12 cellular contexts compared by ENCODE assay signal in genomic region chr3:193851941-193852674, GRCh38.
DNase-seq lines count a peak whose midpoint lies in the region; ATAC-seq, FAIRE-seq and TF ChIP-seq lines count a peak whose summit lies in the region.
"Had no signal": no experiment of that assay in that cellular context is flagged by ENCODE, and none has a peak within 500 bp of the region (broad histone marks: within the 10 kb centered on the region; RNA-seq: fewer than 3 reads in every experiment).

No MANE protein-coding gene starts in this region.

- peaks cover 23% of the 10 kb centered on the region for H3K4me1 ChIP-seq in Panc1 (ENCODE audit: control insufficient read depth, insufficient read depth, low read length)
- H3K4me1 ChIP-seq in gastroesophageal sphincter: peaks cover 0 to 16% (median 8%) of the 10 kb centered on the region in 3 donors
- peaks cover 18 to 37% (median 28%) of the 10 kb centered on the region in 3 donors for H3K4me1 ChIP-seq in pancreas

- H3K4me3 ChIP-seq in Panc1 (ENCODE audit: low read depth in 2 of 2, low read length in 2 of 2): peak overlapping the region in 1 of 2 experiments; percentile 23; a peak in 2 of 4 replicates
- no peak overlapping the region for H3K4me3 ChIP-seq in gastroesophageal sphincter
- H3K4me3 ChIP-seq in pancreas: peak overlapping the region in 1 of 4 donors; percentile 1

- H3K27me3 ChIP-seq in Panc1 (ENCODE audit: control insufficient read depth, insufficient read depth, low read length): no peaks in the 10 kb centered on the region
- no peaks in the 10 kb centered on the region for H3K27me3 ChIP-seq in gastroesophageal sphincter
- H3K27me3 ChIP-seq in pancreas: no peaks in the 10 kb centered on the region

- intact Hi-C loops in Calu3 (cut with micrococcal nuclease; ENCODE audit: unreplicated experiment): loop anchor here (5.0 kb wide), 1 partner anchor 155 kb away; no protein-coding TSS in a partner anchor
- intact Hi-C loops in Panc1 (cut with micrococcal nuclease; ENCODE audit: unreplicated experiment): no loop called here
- intact Hi-C loops in pancreas (cut with DNase I): no loop called here

- in situ Hi-C loops in Panc1 (cut with HindIII; ENCODE audit: low pct_unique_long_range_greater_than_20kb, low sequenced_read_pairs): no loop called here

- H3K27me3 Mint-ChIP-seq in Calu3 (ENCODE audit: unreplicated experiment): no peaks in the 10 kb centered on the region
- H3K27me3 Mint-ChIP-seq in stimulated activated memory B cell treated with anti-CD40 and anti-IgM and Interleukin-4, amounts not matched to agents 10 μg/mL and 1 μg/mL and 100 μg/mL, for 72 hours: no peaks in the 10 kb centered on the region

- H3K36me3 Mint-ChIP-seq in Calu3 (ENCODE audit: insufficient read depth, unreplicated experiment): no peaks in the 10 kb centered on the region
- H3K36me3 Mint-ChIP-seq in stimulated activated memory B cell treated with anti-CD40 and anti-IgM and Interleukin-4, amounts not matched to agents 10 μg/mL and 1 μg/mL and 100 μg/mL, for 72 hours: no peaks in the 10 kb centered on the region
- H3K36me3 Mint-ChIP-seq: CD4-positive, CD25-positive, alpha-beta regulatory T cell; stimulated activated effector memory CD8-positive, alpha-beta T cell treated with anti-CD3 and anti-CD28 coated beads, Interleukin-12 subunit alpha, Interleukin-12 subunit beta, amount 100 ng/mL, for 72 hours had no signal

- BruUV-seq in Calu3 (replicated peaks; lab: Mats Ljungman, UMichigan) (no TSS peak), Panc1 (replicated peaks; lab: Mats Ljungman, UMichigan) (no TSS peak)

- DNase-seq in Calu3: peak; percentile 53
- DNase-seq in Panc1 (ENCODE audit: low read depth, low spot score): no peak
- peak; percentile 69 to 84 (median 78) for DNase-seq in pancreas
- DNase-seq in GM10248 (ENCODE audit: extremely low spot score): no peak
- no peak for DNase-seq in omental fat pad (ENCODE audit: low spot score)
- DNase-seq: activated CD4-positive, alpha-beta T cell treated with anti-CD3 and anti-CD28 coated beads, Interleukin-2, amount 10 ng/mL, durations not matched to agents 24 days and 14 days; CD4-positive, CD25-positive, alpha-beta regulatory T cell; KBM-7 had no signal

- peak overlapping the region; percentile 85 for H3K27ac Mint-ChIP-seq in Calu3 (ENCODE audit: unreplicated experiment)
- no peak overlapping the region for H3K27ac Mint-ChIP-seq in stimulated activated memory B cell treated with anti-CD40 and anti-IgM and Interleukin-4, amounts not matched to agents 10 μg/mL and 1 μg/mL and 100 μg/mL, for 72 hours
- H3K27ac Mint-ChIP-seq: activated CD4-positive, alpha-beta T cell treated with anti-CD3 and anti-CD28 coated beads, Interleukin-2, amount 10 ng/mL, durations not matched to agents 24 days and 14 days; CD4-positive, CD25-positive, alpha-beta regulatory T cell; stimulated activated effector memory CD8-positive, alpha-beta T cell treated with anti-CD3 and anti-CD28 coated beads, Interleukin-12 subunit alpha, Interleukin-12 subunit beta, amount 100 ng/mL, for 72 hours had no signal

- no peak for TF ChIP-seq EP300 in gastroesophageal sphincter (IDR thresholded peaks at IDR 0.05)

- peaks cover 64% of the 10 kb centered on the region for H3K4me1 Mint-ChIP-seq in Calu3 (ENCODE audit: low read depth, unreplicated experiment)
- no peaks in the 10 kb centered on the region for H3K4me1 Mint-ChIP-seq in stimulated activated memory B cell treated with anti-CD40 and anti-IgM and Interleukin-4, amounts not matched to agents 10 μg/mL and 1 μg/mL and 100 μg/mL, for 72 hours
- H3K4me1 Mint-ChIP-seq: CD4-positive, CD25-positive, alpha-beta regulatory T cell; stimulated activated effector memory CD8-positive, alpha-beta T cell treated with anti-CD3 and anti-CD28 coated beads, Interleukin-12 subunit alpha, Interleukin-12 subunit beta, amount 100 ng/mL, for 72 hours had no signal

- H3K9me3 ChIP-seq in Panc1 (ENCODE audit: control insufficient read depth, insufficient read depth, low read depth, low read length): no peaks in the 10 kb centered on the region
- no peaks in the 10 kb centered on the region for H3K9me3 ChIP-seq in gastroesophageal sphincter
- no peaks in the 10 kb centered on the region for H3K9me3 ChIP-seq in pancreas

- TF ChIP-seq POLR2A in gastroesophageal sphincter (IDR thresholded peaks at IDR 0.05): no peak

- 52 to 70% methylated on average over 7 of the region's 13 CpGs for WGBS in gastroesophageal sphincter (ENCODE audit: low coverage in 1 of 2), 2 donors
- WGBS in pancreas, 2 donors: 15 to 18% methylated on average over 13 of the region's 13 CpGs

- peak overlapping the region; percentile 75 for H3K27ac ChIP-seq in Panc1 (ENCODE audit: low read length)
- H3K27ac ChIP-seq in gastroesophageal sphincter: peak overlapping the region in 3 of 4 donors; percentile 22 to 49 (median 43)
- H3K27ac ChIP-seq in pancreas: peak overlapping the region; percentile 69 to 81 (median 74)

- H3K9me3 Mint-ChIP-seq in Calu3 (ENCODE audit: low read depth, unreplicated experiment): peaks cover 3% of the 10 kb centered on the region
- H3K9me3 Mint-ChIP-seq in stimulated activated memory B cell treated with anti-CD40 and anti-IgM and Interleukin-4, amounts not matched to agents 10 μg/mL and 1 μg/mL and 100 μg/mL, for 72 hours: no peaks in the 10 kb centered on the region
- H3K9me3 Mint-ChIP-seq: activated CD4-positive, alpha-beta T cell treated with anti-CD3 and anti-CD28 coated beads, Interleukin-2, amount 10 ng/mL, durations not matched to agents 24 days and 14 days; stimulated activated effector memory CD8-positive, alpha-beta T cell treated with anti-CD3 and anti-CD28 coated beads, Interleukin-12 subunit alpha, Interleukin-12 subunit beta, amount 100 ng/mL, for 72 hours had no signal

- FAIRE-seq in pancreas (lab: Jason Lieb, UNC): no peak

- ATAC-seq in Panc1 (peak; percentile 83), gastroesophageal sphincter (no peak), pancreas (peak; percentile 86 to 91 (median 88)), GM21529 (IDR thresholded peaks at IDR 0.05; ENCODE audit: unreplicated experiment) (no peak), omental fat pad (ENCODE audit: low FRiP score) (no peak)
- ATAC-seq in stimulated activated memory B cell treated with anti-CD40 and anti-IgM and Interleukin-4, amounts not matched to agents 10 μg/mL and 1 μg/mL and 100 μg/mL, for 72 hours: no peak
- ATAC-seq: stimulated activated effector memory CD8-positive, alpha-beta T cell treated with anti-CD3 and anti-CD28 coated beads, Interleukin-12 subunit alpha, Interleukin-12 subunit beta, amount 100 ng/mL, for 72 hours had no signal

- CTCF ChIA-PET in Calu3 (lab: Charles Lee) (interaction anchor here (0.6 to 1.3 kb wide), 2 partner anchors 157 to 464 kb away, joined by 4 to 6 read pairs; no protein-coding TSS in a partner anchor), Panc1 (lab: Charles Lee) (no interaction called here), GM10248 (lab: Yijun Ruan, JAX) (interaction anchor here (1.5 kb wide), 1 partner anchor 9 kb away, joined by 4 read pairs; no protein-coding TSS in a partner anchor)

- no peak for TF ChIP-seq CTCF in Calu3 (IDR thresholded peaks at IDR 0.05; ENCODE audit: unreplicated experiment)
- no peak for TF ChIP-seq CTCF in Panc1 (IDR thresholded peaks at IDR 0.05)
- TF ChIP-seq CTCF in gastroesophageal sphincter (IDR thresholded peaks at IDR 0.05): no peak
- no peak for TF ChIP-seq CTCF in pancreas (IDR thresholded peaks at IDR 0.05)
- TF ChIP-seq CTCF in GM10248 (IDR thresholded peaks at IDR 0.05; ENCODE audit: control extremely low read depth, extremely low read depth, low read depth, missing control alignments): no peak
- TF ChIP-seq CTCF in omental fat pad (IDR thresholded peaks at IDR 0.05): no peak

- H3K4me3 Mint-ChIP-seq in Calu3 (ENCODE audit: low read depth, unreplicated experiment): peak overlapping the region; percentile 3
- no peak overlapping the region for H3K4me3 Mint-ChIP-seq in stimulated activated memory B cell treated with anti-CD40 and anti-IgM and Interleukin-4, amounts not matched to agents 10 μg/mL and 1 μg/mL and 100 μg/mL, for 72 hours
- H3K4me3 Mint-ChIP-seq: activated CD4-positive, alpha-beta T cell treated with anti-CD3 and anti-CD28 coated beads, Interleukin-2, amount 10 ng/mL, durations not matched to agents 24 days and 14 days; CD4-positive, CD25-positive, alpha-beta regulatory T cell; stimulated activated effector memory CD8-positive, alpha-beta T cell treated with anti-CD3 and anti-CD28 coated beads, Interleukin-12 subunit alpha, Interleukin-12 subunit beta, amount 100 ng/mL, for 72 hours had no signal

- H3K36me3 ChIP-seq in Panc1 (ENCODE audit: control insufficient read depth, insufficient read depth, low read length) (no peaks in the 10 kb centered on the region), gastroesophageal sphincter (no peaks in the 10 kb centered on the region), pancreas (no peaks in the 10 kb centered on the region)

- POLR2A ChIA-PET in Panc1 (lab: Charles Lee) (no interaction called here), GM10248 (lab: Yijun Ruan, JAX) (no interaction called here)

Comparison
In these comparisons a context has a peak if more than half of its experiments do, and no peak if none do; other contexts are left out.
1. DNase-seq: peak in Calu3 (single experiment) and pancreas (6 of 6); none in Panc1 (single experiment), GM10248 (single experiment) and omental fat pad (single experiment).
2. ATAC-seq: peak in Panc1 (single experiment) and pancreas (4 of 4); none in gastroesophageal sphincter (single experiment), GM21529 (single experiment), omental fat pad (single experiment) and stimulated activated memory B cell treated with anti-CD40 and anti-IgM and Interleukin-4, amounts not matched to agents 10 μg/mL and 1 μg/mL and 100 μg/mL, for 72 hours (single experiment).
3. Peak in every context shown above with its lines, with median percentiles within 50 percentile points of each other: H3K27ac ChIP-seq.